19 cellular contexts compared by ENCODE assay signal in genomic region chr3:178310833-178311380, GRCh38.
"Had no signal": no experiment of that assay in that cellular context is flagged by ENCODE, and none has a peak within 500 bp of the region (broad histone marks: within the 10 kb centered on the region; RNA-seq: fewer than 3 reads in every experiment).

No MANE protein-coding gene starts in this region.

- H3K27me3 Mint-ChIP-seq: activated CD4-positive, alpha-beta T cell treated with anti-CD3 and anti-CD28 coated beads, Interleukin-2, amount 10 ng/mL, durations not matched to agents 24 days and 14 days; activated CD8-positive, alpha-beta memory T cell treated with anti-CD3 and anti-CD28 coated beads, Interleukin-2, amount 10 ng/mL, durations not matched to agents 7 days and 5 days; activated CD8-positive, alpha-beta T cell treated with anti-CD3 and anti-CD28 coated beads for 36 hours; activated naive CD4-positive, alpha-beta T cell treated with anti-CD3 and anti-CD28 coated beads, Interleukin-2, amount 10 ng/mL, durations not matched to agents 7 days and 5 days had no signal

- H3K27ac Mint-ChIP-seq: activated CD4-positive, alpha-beta T cell treated with anti-CD3 and anti-CD28 coated beads, Interleukin-2, amount 10 ng/mL, durations not matched to agents 24 days and 14 days; activated CD8-positive, alpha-beta memory T cell treated with anti-CD3 and anti-CD28 coated beads, Interleukin-2, amount 10 ng/mL, durations not matched to agents 7 days and 5 days; activated CD8-positive, alpha-beta T cell treated with anti-CD3 and anti-CD28 coated beads for 36 hours; activated naive CD4-positive, alpha-beta T cell treated with anti-CD3 and anti-CD28 coated beads, Interleukin-2, amount 10 ng/mL, durations not matched to agents 7 days and 5 days; naive thymus-derived CD4-positive, alpha-beta T cell; progenitor cell of endocrine pancreas; T-helper 17 cell had no signal

- ATAC-seq: activated CD4-positive, CD25-positive, alpha-beta regulatory T cell treated with anti-CD3 and anti-CD28 coated beads, Interleukin-2, amount 50 U/mL, for 24 hours; activated CD8-positive, alpha-beta memory T cell treated with anti-CD3 and anti-CD28 coated beads, Interleukin-2, amount 10 ng/mL, durations not matched to agents 7 days and 5 days; activated CD8-positive, alpha-beta T cell treated with anti-CD3 and anti-CD28 coated beads for 36 hours; heart right ventricle; left lobe of liver; lower lobe of right lung; naive thymus-derived CD4-positive, alpha-beta T cell; T-helper 17 cell had no signal

- H3K36me3 Mint-ChIP-seq: activated CD8-positive, alpha-beta memory T cell treated with anti-CD3 and anti-CD28 coated beads, Interleukin-2, amount 10 ng/mL, durations not matched to agents 7 days and 5 days; activated naive CD4-positive, alpha-beta T cell treated with anti-CD3 and anti-CD28 coated beads, Interleukin-2, amount 10 ng/mL, durations not matched to agents 7 days and 5 days; naive thymus-derived CD4-positive, alpha-beta T cell had no signal

- DNase-seq: activated CD4-positive, alpha-beta T cell treated with anti-CD3 and anti-CD28 coated beads, Interleukin-2, amount 10 ng/mL, durations not matched to agents 24 days and 14 days; activated CD8-positive, alpha-beta memory T cell treated with anti-CD3 and anti-CD28 coated beads, Interleukin-2, amount 10 ng/mL, durations not matched to agents 7 days and 5 days; activated CD8-positive, alpha-beta T cell treated with anti-CD3 and anti-CD28 coated beads for 36 hours; activated effector memory CD4-positive, alpha-beta T cell treated with anti-CD3 and anti-CD28 coated beads, Interleukin-2, amount 50 U/mL, for 16 hours; activated naive CD4-positive, alpha-beta T cell treated with anti-CD3 and anti-CD28 coated beads, Interleukin-2, amount 10 ng/mL, durations not matched to agents 7 days and 5 days; activated T-cell treated with anti-CD3 and anti-CD28 coated beads for 4 hours; amygdala; cortex of kidney; heart right ventricle; kidney; lower lobe of right lung; naive thymus-derived CD4-positive, alpha-beta T cell; stimulated activated CD4-positive, alpha-beta T cell treated with anti-CD3 and anti-CD28 coated beads, Interleukin-2, amount 100 ng/mL, for 48 hours; stimulated activated naive CD4-positive, alpha-beta T cell; T-helper 17 cell; upper lobe of left lung had no signal

- H3K9me3 Mint-ChIP-seq: activated CD8-positive, alpha-beta T cell treated with anti-CD3 and anti-CD28 coated beads for 36 hours; activated naive CD4-positive, alpha-beta T cell treated with anti-CD3 and anti-CD28 coated beads, Interleukin-2, amount 10 ng/mL, durations not matched to agents 7 days and 5 days; naive thymus-derived CD4-positive, alpha-beta T cell had no signal

- H3K4me1 Mint-ChIP-seq: activated CD4-positive, alpha-beta T cell treated with anti-CD3 and anti-CD28 coated beads, Interleukin-2, amount 10 ng/mL, durations not matched to agents 24 days and 14 days; activated CD8-positive, alpha-beta memory T cell treated with anti-CD3 and anti-CD28 coated beads, Interleukin-2, amount 10 ng/mL, durations not matched to agents 7 days and 5 days; activated naive CD4-positive, alpha-beta T cell treated with anti-CD3 and anti-CD28 coated beads, Interleukin-2, amount 10 ng/mL, durations not matched to agents 7 days and 5 days; naive thymus-derived CD4-positive, alpha-beta T cell; T-helper 17 cell had no signal

- H3K4me3 Mint-ChIP-seq: activated CD4-positive, alpha-beta T cell treated with anti-CD3 and anti-CD28 coated beads, Interleukin-2, amount 10 ng/mL, durations not matched to agents 24 days and 14 days; activated CD8-positive, alpha-beta memory T cell treated with anti-CD3 and anti-CD28 coated beads, Interleukin-2, amount 10 ng/mL, durations not matched to agents 7 days and 5 days; activated CD8-positive, alpha-beta T cell treated with anti-CD3 and anti-CD28 coated beads for 36 hours; activated naive CD4-positive, alpha-beta T cell treated with anti-CD3 and anti-CD28 coated beads, Interleukin-2, amount 10 ng/mL, durations not matched to agents 7 days and 5 days; naive thymus-derived CD4-positive, alpha-beta T cell; T-helper 17 cell had no signal
